ENCODE assay signal across 32 cellular contexts in genomic region chr6:33843696-33844121, GRCh38. TPM values are rescaled to one million over a fixed set of nuclear protein-coding genes. Genes with fewer than 3 reads are reported as not detected.
"Had no signal": no experiment of that assay in that cellular context is flagged by ENCODE, and none has a peak within 500 bp of the region (broad histone marks: within the 10 kb centered on the region; RNA-seq: fewer than 3 reads in every experiment).

No MANE protein-coding gene starts in this region.

- H3K27ac ChIP-seq: ascending aorta, brain microvascular endothelial cell, foreskin keratinocyte, left ventricle myocardium inferior, parathyroid adenoma, skin epidermis, tibial artery had no signal

- H3K27me3 Mint-ChIP-seq: activated CD8-positive, alpha-beta T cell treated with anti-CD3 and anti-CD28 coated beads for 36 hours had no signal

- H3K9me3 Mint-ChIP-seq: activated CD4-positive, alpha-beta T cell treated with anti-CD3 and anti-CD28 coated beads, Interleukin-2, amount 10 ng/mL, durations not matched to agents 7 days and 5 days; activated CD8-positive, alpha-beta T cell treated with anti-CD3 and anti-CD28 coated beads for 36 hours; activated naive CD4-positive, alpha-beta T cell treated with anti-CD3 and anti-CD28 coated beads, Interleukin-2, amount 50 U/mL, for 72 hours; activated T-helper 1 cell treated with anti-CD3 and anti-CD28 coated beads, Interleukin-12 subunit alpha, Interleukin-12 subunit beta, Interleukin-2, Interleukin-4 antibody, amounts not matched to agents 30 ng/mL and 10 ng/mL and 1 ng/mL, durations not matched to agents 14 hours and 24 hours and 36 hours; dendritic cell treated with granulocyte-macrophage colony-stimulating factor and Interleukin-4, amounts not matched to agents 40 ng/mL and 50 ng/mL, for 4 days; immature natural killer cell; natural killer cell; stimulated activated naive CD8-positive, alpha-beta T cell treated with anti-CD3 and anti-CD28 coated beads, Interleukin-15, Interleukin-2, amounts not matched to agents 100 ng/mL and 50 ng/mL, for 24 hours had no signal

- H3K9me3 ChIP-seq: ascending aorta, left ventricle myocardium inferior, tibial artery had no signal

- H3K27ac Mint-ChIP-seq: activated CD4-positive, alpha-beta T cell treated with anti-CD3 and anti-CD28 coated beads, Interleukin-2, amount 10 ng/mL, durations not matched to agents 7 days and 5 days; activated CD8-positive, alpha-beta memory T cell treated with anti-CD3 and anti-CD28 coated beads, Interleukin-2, amount 10 ng/mL, durations not matched to agents 7 days and 5 days; activated CD8-positive, alpha-beta T cell treated with anti-CD3 and anti-CD28 coated beads for 36 hours; activated naive CD4-positive, alpha-beta T cell treated with anti-CD3 and anti-CD28 coated beads, Interleukin-2, amount 50 U/mL, for 72 hours; activated T-helper 1 cell treated with anti-CD3 and anti-CD28 coated beads, Interleukin-12 subunit alpha, Interleukin-12 subunit beta, Interleukin-2, Interleukin-4 antibody, amounts not matched to agents 30 ng/mL and 10 ng/mL and 1 ng/mL, durations not matched to agents 14 hours and 24 hours and 36 hours; dendritic cell treated with granulocyte-macrophage colony-stimulating factor and Interleukin-4, amounts not matched to agents 40 ng/mL and 50 ng/mL, for 4 days; immature natural killer cell; natural killer cell; stimulated activated naive CD8-positive, alpha-beta T cell treated with anti-CD3 and anti-CD28 coated beads, Interleukin-15, Interleukin-2, amounts not matched to agents 100 ng/mL and 50 ng/mL, for 24 hours had no signal

- H3K4me1 ChIP-seq: ascending aorta, parathyroid adenoma had no signal

- ATAC-seq: activated CD8-positive, alpha-beta memory T cell treated with anti-CD3 and anti-CD28 coated beads, Interleukin-2, amount 10 ng/mL, durations not matched to agents 7 days and 5 days; activated CD8-positive, alpha-beta T cell treated with anti-CD3 and anti-CD28 coated beads for 36 hours; activated naive CD4-positive, alpha-beta T cell treated with anti-CD3 and anti-CD28 coated beads, Interleukin-2, amount 50 U/mL, for 72 hours; foreskin keratinocyte; natural killer cell; right cardiac atrium had no signal

- DNase-seq: activated CD4-positive, alpha-beta T cell treated with anti-CD3 and anti-CD28 coated beads, Interleukin-2, amount 10 ng/mL, durations not matched to agents 7 days and 5 days; activated CD4-positive, CD25-positive, alpha-beta regulatory T cell treated with anti-CD3 and anti-CD28 coated beads, Interleukin-2, amount 50 U/mL, for 72 hours; activated CD8-positive, alpha-beta memory T cell treated with anti-CD3 and anti-CD28 coated beads, Interleukin-2, amount 10 ng/mL, durations not matched to agents 7 days and 5 days; activated CD8-positive, alpha-beta T cell treated with anti-CD3 and anti-CD28 coated beads for 36 hours; activated gamma-delta T cell treated with Interleukin-2 at 50 U/mL for 16 hours; activated T-cell treated with anti-CD3 and anti-CD28 coated beads for 4 hours; brain microvascular endothelial cell; effector CD4-positive, alpha-beta T cell; foreskin keratinocyte; immature natural killer cell; left ventricle myocardium inferior; midbrain; natural killer cell; nucleus accumbens; stimulated activated CD4-positive, alpha-beta T cell treated with anti-CD3 and anti-CD28 coated beads, Interleukin-1b, Interleukin-23, amount 100 ng/mL, for 48 hours; tibial artery; WERI-Rb-1 had no signal

- H3K36me3 Mint-ChIP-seq: activated CD8-positive, alpha-beta memory T cell treated with anti-CD3 and anti-CD28 coated beads, Interleukin-2, amount 10 ng/mL, durations not matched to agents 7 days and 5 days; activated naive CD4-positive, alpha-beta T cell treated with anti-CD3 and anti-CD28 coated beads, Interleukin-2, amount 50 U/mL, for 72 hours; immature natural killer cell; natural killer cell had no signal

- H3K9ac ChIP-seq: parathyroid adenoma had no signal

- H2AFZ ChIP-seq: parathyroid adenoma had no signal

- H3K36me3 ChIP-seq: ascending aorta, brain microvascular endothelial cell, left ventricle myocardium inferior, tibial artery, WERI-Rb-1 had no signal

- H3K27me3 ChIP-seq: ascending aorta, brain microvascular endothelial cell, foreskin keratinocyte had no signal

- H3K4me3 Mint-ChIP-seq: activated CD4-positive, alpha-beta T cell treated with anti-CD3 and anti-CD28 coated beads, Interleukin-2, amount 10 ng/mL, durations not matched to agents 7 days and 5 days; activated CD8-positive, alpha-beta memory T cell treated with anti-CD3 and anti-CD28 coated beads, Interleukin-2, amount 10 ng/mL, durations not matched to agents 7 days and 5 days; activated CD8-positive, alpha-beta T cell treated with anti-CD3 and anti-CD28 coated beads for 36 hours; activated T-helper 1 cell treated with anti-CD3 and anti-CD28 coated beads, Interleukin-12 subunit alpha, Interleukin-12 subunit beta, Interleukin-2, Interleukin-4 antibody, amounts not matched to agents 30 ng/mL and 10 ng/mL and 1 ng/mL, durations not matched to agents 14 hours and 24 hours and 36 hours; dendritic cell treated with granulocyte-macrophage colony-stimulating factor and Interleukin-4, amounts not matched to agents 40 ng/mL and 50 ng/mL, for 4 days; immature natural killer cell; natural killer cell; stimulated activated naive CD8-positive, alpha-beta T cell treated with anti-CD3 and anti-CD28 coated beads, Interleukin-15, Interleukin-2, amounts not matched to agents 100 ng/mL and 50 ng/mL, for 24 hours had no signal

- H3K4me3 ChIP-seq: ascending aorta, left ventricle myocardium inferior, skin epidermis, tibial artery had no signal

RNA-seq across cellular contexts. Expression of gene MLN, which starts 39.9 kb away (rescaled TPM):
- total RNA-seq: activated CD4-positive, alpha-beta T cell treated with anti-CD3 and anti-CD28 coated beads, Interleukin-2, amount 10 ng/mL, durations not matched to agents 7 days and 5 days; activated CD8-positive, alpha-beta memory T cell treated with anti-CD3 and anti-CD28 coated beads, Interleukin-2, amount 10 ng/mL, durations not matched to agents 7 days and 5 days; activated CD8-positive, alpha-beta T cell treated with anti-CD3 and anti-CD28 coated beads for 36 hours; activated naive CD4-positive, alpha-beta T cell treated with anti-CD3 and anti-CD28 coated beads, Interleukin-2, amount 50 U/mL, for 72 hours; activated T-helper 1 cell treated with anti-CD3 and anti-CD28 coated beads, Interleukin-12 subunit alpha, Interleukin-12 subunit beta, Interleukin-2, Interleukin-4 antibody, amounts not matched to agents 30 ng/mL and 10 ng/mL and 1 ng/mL, durations not matched to agents 14 hours and 24 hours and 36 hours; ascending aorta; epithelial cell of proximal tubule; fibroblast of lung; foreskin keratinocyte; glomerular endothelial cell; left ventricle myocardium inferior; lung microvascular endothelial cell; natural killer cell; pulmonary artery endothelial cell; right cardiac atrium; ureter had no signal
- polyA plus RNA-seq: adipose tissue, fibroblast of lung, foreskin keratinocyte, immature natural killer cell, right cardiac atrium had no signal
